Comparison of ENCODE assay signal across 8 cellular contexts in genomic region chr19:12884926-12885748, GRCh38. TPM values are rescaled to one million over a fixed set of nuclear protein-coding genes. Genes with fewer than 3 reads are reported as not detected.
DNase-seq lines count a peak whose midpoint lies in the region; TF ChIP-seq lines count a peak whose summit lies in the region.

No MANE protein-coding gene starts in this region.

- H3K4me3 Mint-ChIP-seq in Caco-2 (ENCODE audit: unreplicated experiment) (peak overlapping the region; percentile 80), IgD-negative memory B cell (peak overlapping the region; percentile 80 to 96 (median 88))
- peak overlapping the region; percentile 86 for H3K4me3 Mint-ChIP-seq in activated naive CD4-positive, alpha-beta T cell treated with anti-CD3 and anti-CD28 coated beads for 36 hours

- no peaks in the 10 kb centered on the region for H3K9me3 Mint-ChIP-seq in Caco-2 (ENCODE audit: unreplicated experiment)
- peaks cover 0 to 9% (median 0%) of the 10 kb centered on the region in 3 donors for H3K9me3 Mint-ChIP-seq in IgD-negative memory B cell
- H3K9me3 Mint-ChIP-seq in activated naive CD4-positive, alpha-beta T cell treated with anti-CD3 and anti-CD28 coated beads for 36 hours = peaks cover 7% of the 10 kb centered on the region

- no peaks in the 10 kb centered on the region for H3K27me3 ChIP-seq in Caco-2 (replicated peaks; ENCODE audit: control insufficient read depth, insufficient read depth, low read length)

- peak in 1 of 2 experiments; percentile 49 for TF ChIP-seq CTCF in Caco-2 (IDR thresholded peaks at IDR 0.05; ENCODE audit: insufficient read depth in 1 of 2, low read depth in 1 of 2, low read length in 1 of 2, severe bottlenecking in 1 of 2, unreplicated experiment in 1 of 2)

- H3K27me3 Mint-ChIP-seq in Caco-2 (ENCODE audit: insufficient read depth, unreplicated experiment) (peaks cover 5% of the 10 kb centered on the region), IgD-negative memory B cell (no peaks in the 10 kb centered on the region)
- no peaks in the 10 kb centered on the region for H3K27me3 Mint-ChIP-seq in activated naive CD4-positive, alpha-beta T cell treated with anti-CD3 and anti-CD28 coated beads for 36 hours (ENCODE audit: low read depth)

- BruUV-seq in Caco-2 (replicated peaks; lab: Mats Ljungman, UMichigan) = no TSS peak

- no peaks in the 10 kb centered on the region for H3K4me1 Mint-ChIP-seq in Caco-2 (ENCODE audit: low read depth, unreplicated experiment)
- peaks cover 9 to 19% (median 9%) of the 10 kb centered on the region in 3 donors for H3K4me1 Mint-ChIP-seq in IgD-negative memory B cell
- peaks cover 22% of the 10 kb centered on the region for H3K4me1 Mint-ChIP-seq in activated naive CD4-positive, alpha-beta T cell treated with anti-CD3 and anti-CD28 coated beads for 36 hours (ENCODE audit: low read depth)

- no peak overlapping the region for H3K27ac ChIP-seq in urinary bladder (ENCODE audit: low read depth)

- POLR2A ChIA-PET in Caco-2 (lab: Charles Lee) = interaction anchor here (0.6 to 1.0 kb wide), 3 partner anchors 12 to 92 kb away, joined by 3 to 5 read pairs (median 5); no protein-coding TSS in a partner anchor

- H3K36me3 Mint-ChIP-seq in Caco-2 (ENCODE audit: insufficient read depth, unreplicated experiment) (peaks cover 12% of the 10 kb centered on the region), IgD-negative memory B cell (no peaks in the 10 kb centered on the region)
- no peaks in the 10 kb centered on the region for H3K36me3 Mint-ChIP-seq in activated naive CD4-positive, alpha-beta T cell treated with anti-CD3 and anti-CD28 coated beads for 36 hours (ENCODE audit: low read depth)

- CTCF ChIA-PET in Caco-2 (lab: Charles Lee) = interaction anchor here (0.5 to 1.6 kb wide), 12 partner anchors 9 to 176 kb away, joined by 3 to 12 read pairs (median 4); no protein-coding TSS in a partner anchor
- CTCF ChIA-PET in activated naive CD4-positive, alpha-beta T cell treated with anti-CD3 and anti-CD28 coated beads for 36 hours (lab: Charles Lee) = interaction anchor here (0.6 to 4.2 kb wide), 15 partner anchors 8 to 1922 kb away, joined by 3 to 42 read pairs (median 4); no protein-coding TSS in a partner anchor

- H3K4me3 ChIP-seq in Caco-2 (ENCODE audit: low read depth, low read length) (peak overlapping the region; percentile 43), urinary bladder (ENCODE audit: low read depth, low read length) (peak overlapping the region; percentile 32)

- intact Hi-C loops in Caco-2 (cut with micrococcal nuclease; ENCODE audit: unreplicated experiment) (no loop called here), cardiac septum (cut with DNase I) (loop anchor here (5.0 kb wide), 1 partner anchor 72 kb away; the partner anchor contains the start of gene GADD45GIP1)
- intact Hi-C loops in activated naive CD4-positive, alpha-beta T cell treated with anti-CD3 and anti-CD28 coated beads for 36 hours (cut with micrococcal nuclease) = loop anchor here (1.0 to 5.0 kb wide), 5 partner anchors 48 to 212 kb away; partner anchors contain the start of genes FARSA, RAD23A and RNASEH2A

- H3K9me3 ChIP-seq in Caco-2 = peaks cover 22% of the 10 kb centered on the region

- no peaks in the 10 kb centered on the region for H3K36me3 ChIP-seq in Caco-2 (ENCODE audit: control insufficient read depth, insufficient read depth, low read length)
- H3K36me3 ChIP-seq in urinary bladder (ENCODE audit: insufficient read depth) = no peaks in the 10 kb centered on the region

- no peak overlapping the region for H3K27ac Mint-ChIP-seq in Caco-2 (ENCODE audit: unreplicated experiment)
- H3K27ac Mint-ChIP-seq in IgD-negative memory B cell = peak overlapping the region in 1 of 3 donors; percentile 98
- peak overlapping the region; percentile 81 for H3K27ac Mint-ChIP-seq in activated naive CD4-positive, alpha-beta T cell treated with anti-CD3 and anti-CD28 coated beads for 36 hours

- no peaks in the 10 kb centered on the region for H3K4me1 ChIP-seq in Caco-2
- H3K4me1 ChIP-seq in urinary bladder (ENCODE audit: insufficient read depth) = no peaks in the 10 kb centered on the region

- DNase-seq in Caco-2 (peak; percentile 87 to 88), SHP77 treated with DMSO at 0.1 percent for 48 hours (lab: John Stamatoyannopoulos, UW) (peak; percentile 50), cardiac septum (ENCODE audit: low spot score) (peak; percentile 91), putamen (ENCODE audit: low spot score) (peak; percentile 32), amniotic stem cell (lab: John Stamatoyannopoulos, UW) (no peak)
- peak; percentile 95 for DNase-seq in activated naive CD4-positive, alpha-beta T cell treated with anti-CD3 and anti-CD28 coated beads for 36 hours

- 3% methylated on average over 73 of the region's 73 CpGs for WGBS in urinary bladder

RNA-seq across cellular contexts. Expression of gene KLF1, which starts 1.9 kb away (rescaled TPM):
- total RNA-seq in Caco-2 (2022) (not detected in 2 replicates), cardiac septum (0.38 TPM), urinary bladder (0.26 TPM)
- polyA plus RNA-seq in IgD-negative memory B cell (not detected), urinary bladder (0.08 TPM)
- under 1 TPM; 0.17 to 0.21 TPM for total RNA-seq in activated naive CD4-positive, alpha-beta T cell treated with anti-CD3 and anti-CD28 coated beads for 36 hours

RNA-seq across cellular contexts. Expression of gene DNASE2, which starts 3.9 kb away (rescaled TPM):
- total RNA-seq in Caco-2 (2022) (3.6 and 3.8 TPM in 2 replicates), cardiac septum (21.3 TPM), urinary bladder (10.6 TPM)
- polyA plus RNA-seq in IgD-negative memory B cell (49.6 TPM), urinary bladder (58.9 TPM)
- total RNA-seq in activated naive CD4-positive, alpha-beta T cell treated with anti-CD3 and anti-CD28 coated beads for 36 hours = 10 to 100 TPM; 30.9 to 31.6 TPM

RNA-seq across cellular contexts. Expression of gene GCDH, which starts 5.8 kb away (rescaled TPM):
- 31.4 and 32.4 TPM in 2 replicates for total RNA-seq in Caco-2 (2022)
- 13.5 TPM for polyA plus RNA-seq in IgD-negative memory B cell
- total RNA-seq in activated naive CD4-positive, alpha-beta T cell treated with anti-CD3 and anti-CD28 coated beads for 36 hours = 10 to 100 TPM; 36.3 to 38.3 TPM
- 33.2 TPM for total RNA-seq in cardiac septum
- total RNA-seq in urinary bladder = 13.8 TPM
- polyA plus RNA-seq in urinary bladder = 54.5 TPM

RNA-seq across cellular contexts. Expression of gene SYCE2, which starts 34.0 kb away (rescaled TPM):
- 2.0 and 2.3 TPM in 2 replicates for total RNA-seq in Caco-2 (2022)
- not detected for polyA plus RNA-seq in IgD-negative memory B cell
- 1 to 10 TPM; 3.4 to 5.4 TPM for total RNA-seq in activated naive CD4-positive, alpha-beta T cell treated with anti-CD3 and anti-CD28 coated beads for 36 hours
- not detected for total RNA-seq in cardiac septum
- 0.85 TPM for total RNA-seq in urinary bladder
- 0.10 TPM for polyA plus RNA-seq in urinary bladder

RNA-seq across cellular contexts. Expression of gene MAST1, which starts 46.8 kb away (rescaled TPM):
- total RNA-seq in Caco-2 (2022) (0.79 and 0.91 TPM in 2 replicates), cardiac septum (0.65 TPM), urinary bladder (0.74 TPM)
- polyA plus RNA-seq in IgD-negative memory B cell (1.2 TPM), urinary bladder (1.1 TPM)
- 1 to 10 TPM; 1.2 to 1.5 TPM for total RNA-seq in activated naive CD4-positive, alpha-beta T cell treated with anti-CD3 and anti-CD28 coated beads for 36 hours
